17 cellular contexts compared by ENCODE assay signal in genomic region chr16:23974223-23974622, GRCh38.
A peak's percentile ranks its signal among the peaks of the same experiment; 100 is the strongest.
DNase-seq lines count a peak whose midpoint lies in the region; ATAC-seq and TF ChIP-seq lines count a peak whose summit lies in the region.
"Had no signal": no experiment of that assay in that cellular context is flagged by ENCODE, and none has a peak within 500 bp of the region (broad histone marks: within the 10 kb centered on the region; RNA-seq: fewer than 3 reads in every experiment).

No MANE protein-coding gene starts in this region.

- no peak overlapping the region for H3K4me3 Mint-ChIP-seq in CD8-positive, alpha-beta T cell
- no peak overlapping the region for H3K4me3 Mint-ChIP-seq in activated naive CD8-positive, alpha-beta T cell
- H3K4me3 Mint-ChIP-seq in memory B cell, result no peak overlapping the region
- H3K4me3 Mint-ChIP-seq: T-cell had no signal

- CTCF ChIA-PET in CD8-positive, alpha-beta T cell (lab: Charles Lee), result interaction anchor here (1.3 kb wide), 1 partner anchor 36 kb away, joined by 6 read pairs; no protein-coding TSS in a partner anchor

- no peak overlapping the region for H3K4me3 ChIP-seq in CD8-positive, alpha-beta T cell (ENCODE audit: low read depth, low read length)
- H3K4me3 ChIP-seq in LNCaP clone FGC (ENCODE audit: low read depth, low read length), result no peak overlapping the region
- H3K4me3 ChIP-seq: BLaER1 had no signal

- DNase-seq in CD8-positive, alpha-beta T cell, result no peak
- DNase-seq in LNCaP clone FGC (ENCODE audit: low read depth), result peak; percentile 2
- no peak for DNase-seq in memory B cell (ENCODE audit: low spot score in 2 of 2)
- DNase-seq in NCI-H1417 (lab: John Stamatoyannopoulos, UW), result no peak
- DNase-seq: activated CD4-positive, alpha-beta T cell treated with anti-CD3 and anti-CD28 coated beads for 4 hours; DND-41; effector memory CD4-positive, alpha-beta T cell; foreskin melanocyte; kidney; NCI-H1092; T-cell; trophoblast cell had no signal

- TF ChIP-seq CTCF in CD8-positive, alpha-beta T cell (IDR thresholded peaks at IDR 0.05), result no peak
- TF ChIP-seq CTCF in LNCaP clone FGC (IDR thresholded peaks at IDR 0.05; ENCODE audit: control insufficient read depth, extremely low read depth, insufficient read depth), result no peak

- peaks cover 55% of the 10 kb centered on the region for H3K4me1 Mint-ChIP-seq in CD8-positive, alpha-beta T cell (ENCODE audit: low read depth)
- H3K4me1 Mint-ChIP-seq in activated naive CD8-positive, alpha-beta T cell (ENCODE audit: low read depth), result peaks cover 62% of the 10 kb centered on the region
- H3K4me1 Mint-ChIP-seq in memory B cell, result peaks cover 64% of the 10 kb centered on the region

- H3K27me3 ChIP-seq in CD8-positive, alpha-beta T cell (ENCODE audit: insufficient read depth, low read length), result no peaks in the 10 kb centered on the region
- H3K27me3 ChIP-seq: BLaER1 had no signal

- peak overlapping the region; percentile 66 for H3K27ac Mint-ChIP-seq in CD8-positive, alpha-beta T cell
- peak overlapping the region; percentile 47 for H3K27ac Mint-ChIP-seq in activated naive CD8-positive, alpha-beta T cell
- H3K27ac Mint-ChIP-seq in memory B cell, result peak overlapping the region; percentile 64

- peaks cover 23% of the 10 kb centered on the region for H3K4me1 ChIP-seq in CD8-positive, alpha-beta T cell (ENCODE audit: insufficient read depth, low read length)

- no peaks in the 10 kb centered on the region for H3K9me3 ChIP-seq in CD8-positive, alpha-beta T cell (ENCODE audit: low read length)
- H3K9me3 ChIP-seq: BLaER1 had no signal

- H3K27ac ChIP-seq in CD8-positive, alpha-beta T cell (ENCODE audit: low read depth, low read length), result no peak overlapping the region
- H3K27ac ChIP-seq: BLaER1 had no signal

- H3K36me3 ChIP-seq in CD8-positive, alpha-beta T cell (ENCODE audit: insufficient read depth, low read length), result no peaks in the 10 kb centered on the region
- H3K36me3 ChIP-seq: BLaER1 had no signal

- intact Hi-C loops in CD8-positive, alpha-beta T cell (cut with DNase I, micrococcal nuclease), result no loop called here

- H3K9me3 Mint-ChIP-seq in CD8-positive, alpha-beta T cell, result no peaks in the 10 kb centered on the region
- no peaks in the 10 kb centered on the region for H3K9me3 Mint-ChIP-seq in activated naive CD8-positive, alpha-beta T cell (ENCODE audit: low read depth)
- H3K9me3 Mint-ChIP-seq in memory B cell, result no peaks in the 10 kb centered on the region
- H3K9me3 Mint-ChIP-seq: T-cell had no signal

- H3K27me3 Mint-ChIP-seq in CD8-positive, alpha-beta T cell (ENCODE audit: low read depth), result no peaks in the 10 kb centered on the region
- no peaks in the 10 kb centered on the region for H3K27me3 Mint-ChIP-seq in activated naive CD8-positive, alpha-beta T cell
- H3K27me3 Mint-ChIP-seq in memory B cell, result no peaks in the 10 kb centered on the region
- H3K27me3 Mint-ChIP-seq: T-cell had no signal

- peaks cover 17% of the 10 kb centered on the region for H3K36me3 Mint-ChIP-seq in CD8-positive, alpha-beta T cell
- H3K36me3 Mint-ChIP-seq in activated naive CD8-positive, alpha-beta T cell, result peaks cover 17% of the 10 kb centered on the region
- H3K36me3 Mint-ChIP-seq in memory B cell, result peaks cover 24% of the 10 kb centered on the region

- POLR2A ChIA-PET in CD8-positive, alpha-beta T cell (lab: Charles Lee), result no interaction called here

- ATAC-seq in CD8-positive, alpha-beta T cell, result no peak
- ATAC-seq in memory B cell (ENCODE audit: low read depth) (no peak), esophagus mucosa (no peak), GM19351 (IDR thresholded peaks at IDR 0.05; ENCODE audit: unreplicated experiment) (no peak), GM21515 (IDR thresholded peaks at IDR 0.05; ENCODE audit: unreplicated experiment) (no peak)
- ATAC-seq: T-cell had no signal
